In the genomic region with DNA sequence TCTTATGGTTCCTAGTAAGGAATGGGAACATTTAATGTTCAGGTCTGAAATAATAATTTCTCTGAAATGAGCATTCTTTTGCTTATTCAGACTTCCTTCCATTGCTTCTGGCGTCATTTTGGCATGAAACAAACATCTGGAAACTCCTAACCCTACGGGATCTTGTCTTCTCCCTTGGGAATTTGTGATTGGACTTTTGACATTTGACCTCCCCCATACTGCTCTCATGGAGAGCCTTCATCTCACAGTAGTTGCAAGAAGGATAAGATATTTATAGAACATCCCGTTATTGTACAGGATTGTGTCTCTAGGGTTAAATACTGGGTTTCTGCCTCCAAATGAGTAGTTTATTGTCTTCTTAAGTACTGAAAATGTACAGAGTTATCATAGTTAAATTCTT, we compare ENCODE assay signal across 17 cellular contexts.
"Had no signal": no experiment of that assay in that cellular context is flagged by ENCODE, and none has a peak within 500 bp of the region (broad histone marks: within the 10 kb centered on the region; RNA-seq: fewer than 3 reads in every experiment).

No MANE protein-coding gene starts in this region.

- H3K4me1 Mint-ChIP-seq: central memory CD8-positive, alpha-beta T cell; mesothelial cell of epicardium had no signal

- H3K36me3 Mint-ChIP-seq: memory B cell, mesothelial cell of epicardium had no signal

- H3K4me3 Mint-ChIP-seq: central memory CD8-positive, alpha-beta T cell; memory B cell; mesothelial cell of epicardium; natural killer cell treated with Interleukin-12 subunit alpha and Interleukin-12 subunit beta and Interleukin-15 and Interleukin-18, amount 100 ng/mL, for 72 hours had no signal

- H3K36me3 ChIP-seq: lower lobe of right lung, neutrophil had no signal

- H3K27ac ChIP-seq: dorsolateral prefrontal cortex, foreskin keratinocyte, lower lobe of right lung had no signal

- H3K27me3 ChIP-seq: dorsolateral prefrontal cortex, neutrophil had no signal

- H3K9me3 Mint-ChIP-seq: central memory CD8-positive, alpha-beta T cell; memory B cell; mesothelial cell of epicardium; natural killer cell treated with Interleukin-12 subunit alpha and Interleukin-12 subunit beta and Interleukin-15 and Interleukin-18, amount 100 ng/mL, for 72 hours had no signal

- H3K9me3 ChIP-seq: lower lobe of right lung, neutrophil had no signal

- H3K27me3 Mint-ChIP-seq: central memory CD8-positive, alpha-beta T cell; memory B cell had no signal

- ATAC-seq: esophagus mucosa; foreskin keratinocyte; natural killer cell treated with Interleukin-12 subunit alpha and Interleukin-12 subunit beta and Interleukin-15 and Interleukin-18, amount 100 ng/mL, for 72 hours had no signal

- H3K27ac Mint-ChIP-seq: memory B cell; mesothelial cell of epicardium; natural killer cell treated with Interleukin-12 subunit alpha and Interleukin-12 subunit beta and Interleukin-15 and Interleukin-18, amount 100 ng/mL, for 72 hours had no signal

- H3K4me1 ChIP-seq: foreskin keratinocyte had no signal

- DNase-seq: cortex of kidney; dorsolateral prefrontal cortex; effector CD8-positive, alpha-beta T cell; foreskin keratinocyte; hippocampal formation; lower lobe of right lung; posterior cingulate gyrus; small intestine; stimulated activated CD4-positive, alpha-beta T cell treated with anti-CD3 and anti-CD28 coated beads, Interleukin-12 subunit alpha, Interleukin-12 subunit beta, amount 100 ng/mL, for 4 hours; stimulated activated naive CD4-positive, alpha-beta T cell treated with Interleukin-2 at 50 U/mL for 16 hours; trophoblast cell had no signal

- H3K4me3 ChIP-seq: dorsolateral prefrontal cortex, lower lobe of right lung had no signal
